Comparison of ENCODE assay signal across 8 cellular contexts in genomic region chr6:153003294-153003645, GRCh38. TPM values are rescaled to one million over a fixed set of nuclear protein-coding genes. Genes with fewer than 3 reads are reported as not detected.
DNase-seq lines count a peak whose midpoint lies in the region; ATAC-seq, FAIRE-seq and TF ChIP-seq lines count a peak whose summit lies in the region.

No MANE protein-coding gene starts in this region.

- POLR2A ChIA-PET in HEK293T (lab: Yijun Ruan, JAX) = interaction anchor here (1.6 kb wide), 1 partner anchor 20 kb away, joined by 4 read pairs; the partner anchor contains the start of gene FBXO5

- FAIRE-seq in H54 (lab: Jason Lieb, UNC) (no peak), urothelium cell line (lab: Jason Lieb, UNC) (no peak)

- H3K27ac ChIP-seq in Peyer's patch = peak overlapping the region; percentile 81 to 90 (median 83)

- peak; percentile 4 for ATAC-seq in HG02610 (IDR thresholded peaks at IDR 0.05; ENCODE audit: unreplicated experiment)

- H3K9me3 ChIP-seq in Peyer's patch = no peaks in the 10 kb centered on the region

- H3K36me3 Mint-ChIP-seq in endothelial cell (ENCODE audit: low read depth, unreplicated experiment) (peaks cover 8% of the 10 kb centered on the region), nephron (ENCODE audit: low read depth) (peaks cover 17% of the 10 kb centered on the region)

- peaks cover 0 to 4% (median 0%) of the 10 kb centered on the region in 3 donors for H3K36me3 ChIP-seq in Peyer's patch

- H3K4me3 ChIP-seq in Peyer's patch = peak overlapping the region; percentile 68 to 85 (median 79)

- TF ChIP-seq POLR2A in Peyer's patch (IDR thresholded peaks at IDR 0.05) (no peak), H54 (IDR thresholded peaks at IDR 0.05; ENCODE audit: low read depth, low read length) (no peak)

- in situ Hi-C loops in GM13977 (cut with MboI; ENCODE audit: low pct_unique_long_range_greater_than_20kb, low sequenced_read_pairs, unreplicated experiment) = no loop called here

- H3K9me3 Mint-ChIP-seq in endothelial cell (ENCODE audit: unreplicated experiment) = no peaks in the 10 kb centered on the region
- H3K9me3 Mint-ChIP-seq in nephron = no peaks in the 10 kb centered on the region

- H3K4me3 Mint-ChIP-seq in endothelial cell (ENCODE audit: unreplicated experiment) (peak overlapping the region; percentile 95), nephron (peak overlapping the region; percentile 89 to 99 (median 98))

- H3K4me1 ChIP-seq in Peyer's patch = peaks cover 0 to 19% (median 6%) of the 10 kb centered on the region in 4 donors

- peaks cover 11% of the 10 kb centered on the region for H3K27me3 Mint-ChIP-seq in endothelial cell (ENCODE audit: unreplicated experiment)
- no peaks in the 10 kb centered on the region for H3K27me3 Mint-ChIP-seq in nephron (ENCODE audit: low read depth)

- H3K27ac Mint-ChIP-seq in endothelial cell (ENCODE audit: unreplicated experiment) (peak overlapping the region; percentile 98), nephron (peak overlapping the region; percentile 89 to 98 (median 97))

- H3K27me3 ChIP-seq in Peyer's patch = no peaks in the 10 kb centered on the region

- H3K4me1 Mint-ChIP-seq in endothelial cell (ENCODE audit: unreplicated experiment) = peaks cover 26% of the 10 kb centered on the region
- peaks cover 23% of the 10 kb centered on the region for H3K4me1 Mint-ChIP-seq in nephron

- DNase-seq in GM13977 (ENCODE audit: low spot score) (peak; percentile 9), Peyer's patch (no peak), endothelial cell (ENCODE audit: low spot score) (peak; percentile 10), H54 (ENCODE audit: insufficient read length, low spot score) (no peak), HEK293T (ENCODE audit: extremely low spot score) (no peak), urothelium cell line (ENCODE audit: low spot score) (no peak)

- TF ChIP-seq CTCF in GM13977 (IDR thresholded peaks at IDR 0.05; ENCODE audit: extremely low read depth, insufficient read depth, missing control alignments) (no peak), Peyer's patch (IDR thresholded peaks at IDR 0.05) (no peak), endothelial cell (IDR thresholded peaks at IDR 0.05; ENCODE audit: unreplicated experiment) (no peak), nephron (IDR thresholded peaks at IDR 0.05; ENCODE audit: unreplicated experiment in 3 of 3) (no peak)

- CTCF ChIA-PET in HEK293T (lab: Yijun Ruan, JAX) = no interaction called here

TF ChIP-seq in HEK293T, 16 proteins besides CTCF, POLR2A, EP300 and RAD21:
- TF ChIP-seq FOXA1 (IDR thresholded peaks at IDR 0.05) = no peak
- no peak for TF ChIP-seq FOXM1 (IDR thresholded peaks at IDR 0.05; ENCODE audit: borderline replicate concordance)
- TF ChIP-seq SUZ12 (IDR thresholded peaks at IDR 0.05) = no peak
- TF ChIP-seq FOXK2 (IDR thresholded peaks at IDR 0.05) = no peak
- no peak for TF ChIP-seq CTBP1 (IDR thresholded peaks at IDR 0.05; ENCODE audit: borderline replicate concordance)
- no peak for TF ChIP-seq BHLHE40 (IDR thresholded peaks at IDR 0.05; ENCODE audit: borderline replicate concordance)
- TF ChIP-seq HDGF (IDR thresholded peaks at IDR 0.05; ENCODE audit: borderline replicate concordance) = no peak
- TF ChIP-seq TARDBP (IDR thresholded peaks at IDR 0.05) = no peak
- no peak for TF ChIP-seq ELF4 (IDR thresholded peaks at IDR 0.05)
- no peak for TF ChIP-seq LEF1 (IDR thresholded peaks at IDR 0.05; ENCODE audit: borderline replicate concordance)
- TF ChIP-seq PKNOX1 (IDR thresholded peaks at IDR 0.05) = no peak
- TF ChIP-seq ZNF384 (IDR thresholded peaks at IDR 0.05) = no peak
- no peak for TF ChIP-seq L3MBTL2 (conservative IDR thresholded peaks at IDR 0.05)
- TF ChIP-seq ARNT (IDR thresholded peaks at IDR 0.05) = no peak
- TF ChIP-seq NFRKB (IDR thresholded peaks at IDR 0.05) = no peak

RNA-seq across cellular contexts. Expression of gene MTRF1L, which starts 0.8 kb away (rescaled TPM):
- total RNA-seq in Peyer's patch (10 to 100 TPM; 13.6 to 31.4 (median 19.1) TPM), endothelial cell (ENCODE audit: unreplicated experiment) (42.2 TPM)

RNA-seq across cellular contexts. Expression of gene FBXO5, which starts 20.4 kb away (rescaled TPM):
- total RNA-seq in Peyer's patch = 1 to 10 TPM; 2.7 to 7.4 (median 3.0) TPM
- total RNA-seq in endothelial cell (ENCODE audit: unreplicated experiment) = 9.4 TPM

Comparison
In these comparisons a context has a peak if more than half of its experiments do, and no peak if none do; other contexts are left out.
1. DNase-seq: peak in GM13977 (single experiment) and endothelial cell (single experiment); none in Peyer's patch (0 of 3), H54 (single experiment), HEK293T (single experiment) and urothelium cell line (single experiment).